Comparison of ENCODE assay signal across 23 cellular contexts in the genomic region with DNA sequence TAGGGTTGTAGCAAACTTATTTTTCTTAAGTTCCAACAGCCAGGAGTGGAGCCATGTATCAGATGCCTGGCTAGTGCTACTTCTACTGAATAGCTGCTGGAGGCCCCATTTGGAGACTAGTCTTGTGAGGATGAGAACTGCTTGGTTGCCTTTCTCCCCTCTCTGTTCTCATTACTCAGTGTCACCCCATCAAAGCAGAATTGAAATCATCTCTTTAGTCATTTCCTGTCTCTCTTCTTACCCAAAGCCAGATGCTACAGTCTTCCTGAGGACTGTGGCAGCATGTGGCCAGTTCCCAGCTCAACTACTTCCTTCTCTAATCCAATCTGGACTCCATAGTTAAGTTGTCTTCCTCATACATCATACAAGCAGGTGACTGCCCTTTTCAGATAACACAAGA.
DNase-seq lines count a peak whose midpoint lies in the region; FAIRE-seq and TF ChIP-seq lines count a peak whose summit lies in the region.
"Had no signal": no experiment of that assay in that cellular context is flagged by ENCODE, and none has a peak within 500 bp of the region (broad histone marks: within the 10 kb centered on the region; RNA-seq: fewer than 3 reads in every experiment).

No MANE protein-coding gene starts in this region.

- peaks cover 6% of the 10 kb centered on the region for H3K4me1 ChIP-seq in GM23248 (ENCODE audit: insufficient read depth)
- H3K4me1 ChIP-seq: SJCRH30 had no signal

- no peaks in the 10 kb centered on the region for H3K27me3 ChIP-seq in GM23248 (replicated peaks; ENCODE audit: insufficient read depth)
- H3K27me3 ChIP-seq: dorsolateral prefrontal cortex, SJCRH30 had no signal

- no peak overlapping the region for H3K4me3 ChIP-seq in GM23248
- H3K4me3 ChIP-seq: dorsolateral prefrontal cortex, SJCRH30 had no signal

- H3K9me2 ChIP-seq in GM23248 (ENCODE audit: insufficient read depth) = no peaks in the 10 kb centered on the region

- H4K20me1 ChIP-seq in GM23248 (ENCODE audit: insufficient read depth) = no peaks in the 10 kb centered on the region

- H3K9ac ChIP-seq in GM23248 = no peak overlapping the region

- H3K9me3 ChIP-seq in GM23248 (ENCODE audit: low read depth) = no peaks in the 10 kb centered on the region
- H3K9me3 ChIP-seq: SJCRH30 had no signal

- H3K27ac ChIP-seq in GM23248 = no peak overlapping the region
- H3K27ac ChIP-seq: dorsolateral prefrontal cortex, SJCRH30, WERI-Rb-1 had no signal

- no peaks in the 10 kb centered on the region for H3K36me3 ChIP-seq in GM23248 (ENCODE audit: low read depth)
- H3K36me3 ChIP-seq: SJCRH30, WERI-Rb-1 had no signal

- no peak for TF ChIP-seq CTCF in GM10266 (IDR thresholded peaks at IDR 0.05; ENCODE audit: control insufficient read depth, insufficient read depth, low read depth, missing control alignments)

- 0 out of 2 replicates have a peak, but pooled peaks cover 3% of the 10 kb centered on the region for H3F3A ChIP-seq in GM23248 (ENCODE audit: insufficient read depth)

- DNase-seq in EH (ENCODE audit: low read depth) (peak; percentile 9), GM23248 (peak; percentile 47), RPMI7951 (ENCODE audit: low read depth) (peak; percentile 3), iris pigment epithelial cell (ENCODE audit: low read depth) (peak; percentile 10), GM10266 (ENCODE audit: extremely low spot score) (no peak), frontal cortex (ENCODE audit: low spot score in 2 of 2) (no peak)
- DNase-seq in NK-92 treated with Interleukin-12 subunit alpha and Interleukin-12 subunit beta, amount 100 ng/mL, for 24 hours (lab: John Stamatoyannopoulos, UW) = no peak
- DNase-seq in central memory CD4-positive, alpha-beta T cell = no peak
- DNase-seq: activated CD4-positive, alpha-beta T cell treated with anti-CD3 and anti-CD28 coated beads, Interleukin-2, amount 50 U/mL, for 48 hours; AML-193; amniotic stem cell; dorsolateral prefrontal cortex; left cardiac atrium; mesendoderm; naive thymus-derived CD4-positive, alpha-beta T cell; NCI-H1417 treated with DMSO at 0.1 percent for 48 hours; NCI-H2171 treated with DMSO at 0.1 percent for 48 hours; NCI-H69; SJCRH30; stimulated activated CD4-positive, alpha-beta T cell treated with anti-CD3 and anti-CD28 coated beads, Interleukin-15, amount 100 ng/mL, for 24 hours; T-helper 17 cell; WERI-Rb-1 had no signal

- peak overlapping the region; percentile 0 for H3K4me2 ChIP-seq in GM23248 (ENCODE audit: unreplicated experiment)

- no peak overlapping the region for H2AFZ ChIP-seq in GM23248

- FAIRE-seq in frontal cortex (lab: Jason Lieb, UNC) = no peak
- FAIRE-seq: H54 had no signal

- in situ Hi-C loops in GM23248 (cut with MboI) = loop anchor here (25.0 kb wide), 1 partner anchor 456 kb away; no protein-coding TSS in a partner anchor

- H3K79me2 ChIP-seq in GM23248 (ENCODE audit: insufficient read depth) = no peaks in the 10 kb centered on the region

Comparison
In these comparisons a context has a peak if more than half of its experiments do, and no peak if none do; other contexts are left out.
1. DNase-seq: peak in EH (single experiment), GM23248 (single experiment), RPMI7951 (single experiment) and iris pigment epithelial cell (single experiment); none in GM10266 (single experiment), NK-92 treated with Interleukin-12 subunit alpha and Interleukin-12 subunit beta, amount 100 ng/mL, for 24 hours (single experiment), frontal cortex (0 of 2) and central memory CD4-positive, alpha-beta T cell (single experiment).